Comparison of ENCODE assay signal across 11 cellular contexts in genomic region chr3:80688814-80689213, GRCh38.
DNase-seq lines count a peak whose midpoint lies in the region; ATAC-seq and TF ChIP-seq lines count a peak whose summit lies in the region.
"Had no signal": no experiment of that assay in that cellular context is flagged by ENCODE, and none has a peak within 500 bp of the region (broad histone marks: within the 10 kb centered on the region; RNA-seq: fewer than 3 reads in every experiment).

No MANE protein-coding gene starts in this region.

- no peak overlapping the region for H2AFZ ChIP-seq in IMR-90 (replicated peaks; ENCODE audit: low read length, poor library complexity)

- H2BK5ac ChIP-seq in IMR-90 (ENCODE audit: low read depth, low read length, poor library complexity, severe bottlenecking): no peak overlapping the region

- H4K5ac ChIP-seq in IMR-90 (ENCODE audit: low read depth, low read length): no peak overlapping the region

- H3K27ac ChIP-seq in AG04450 (ENCODE audit: low read depth, low read length) (no peak overlapping the region), IMR-90 (ENCODE audit: insufficient read depth, low read length) (no peak overlapping the region)
- H3K27ac ChIP-seq: prostate gland had no signal

- no peak overlapping the region for H3K23ac ChIP-seq in IMR-90 (ENCODE audit: low read depth, low read length)

- H4K20me1 ChIP-seq in IMR-90 (ENCODE audit: insufficient read depth, low read length): no peaks in the 10 kb centered on the region

- POLR2A ChIA-PET in AG04450 (lab: Yijun Ruan, JAX) (no interaction called here), IMR-90 (lab: Charles Lee; ENCODE audit: unreplicated experiment) (no interaction called here)

- no CpG with 5 or more reads among the region's 2 CpGs for WGBS in IMR-90 (ENCODE audit: extremely low coverage in 2 of 2, insufficient read length in 1 of 2), 2 experiments

- TF ChIP-seq CTCF in AG04450 (IDR thresholded peaks at IDR 0.05; ENCODE audit: low read depth, low read length) (peak; percentile 27; the same call in 1 of the 2 replicates), IMR-90 (conservative IDR thresholded peaks at IDR 0.05; ENCODE audit: low read depth, low read length) (0 out of 2 replicates have a peak, but pooled peaks have one; percentile 24)

- no peak; the same call in 1 of the 2 replicates for TF ChIP-seq RAD21 in IMR-90 (IDR thresholded peaks at IDR 0.05; ENCODE audit: low read length)

- ATAC-seq in IMR-90 (ENCODE audit: low read depth) (no peak), HG02981 (IDR thresholded peaks at IDR 0.05; ENCODE audit: unreplicated experiment) (no peak), HG03196 (IDR thresholded peaks at IDR 0.05; ENCODE audit: unreplicated experiment) (no peak), HG03457 (IDR thresholded peaks at IDR 0.05; ENCODE audit: unreplicated experiment) (no peak)

- no peak overlapping the region for H3K14ac ChIP-seq in IMR-90 (replicated peaks; ENCODE audit: low read depth, low read length)

- no peaks in the 10 kb centered on the region for H3K9me3 ChIP-seq in AG04450 (ENCODE audit: control insufficient read depth, insufficient read depth, low read length)
- no peaks in the 10 kb centered on the region for H3K9me3 ChIP-seq in IMR-90 (ENCODE audit: control insufficient read depth, insufficient read depth, low read length)
- H3K9me3 ChIP-seq: prostate gland had no signal

- H3K4me1 ChIP-seq in IMR-90 (ENCODE audit: control insufficient read depth, insufficient read depth, low read length): no peaks in the 10 kb centered on the region
- H3K4me1 ChIP-seq: prostate gland had no signal

- no peak overlapping the region for H3K9ac ChIP-seq in IMR-90 (ENCODE audit: low read depth, low read length)

- H3K18ac ChIP-seq in IMR-90 (ENCODE audit: low read depth, low read length): no peak overlapping the region

- no peak overlapping the region for H4K8ac ChIP-seq in IMR-90 (ENCODE audit: low read depth in 2 of 2, low read length in 2 of 2)

- H2AK9ac ChIP-seq in IMR-90 (replicated peaks; ENCODE audit: low read depth, low read length, poor library complexity): no peak overlapping the region

- no peaks in the 10 kb centered on the region for H3K36me3 ChIP-seq in IMR-90 (ENCODE audit: control insufficient read depth, insufficient read depth, low read length)
- H3K36me3 ChIP-seq: prostate gland had no signal

- H2BK20ac ChIP-seq in IMR-90 (ENCODE audit: low read depth, low read length): no peak overlapping the region

- DNase-seq in AG04450 (ENCODE audit: low read depth, low spot score) (no peak), IMR-90 (no peak), SW480 (ENCODE audit: low spot score) (peak; percentile 9), iris pigment epithelial cell (ENCODE audit: low read depth) (peak; percentile 57), amniotic stem cell (lab: John Stamatoyannopoulos, UW) (no peak)
- DNase-seq: activated CD4-positive, alpha-beta T cell treated with anti-CD3 and anti-CD28 coated beads, Interleukin-2, amount 50 U/mL, for 48 hours; stimulated activated naive CD4-positive, alpha-beta T cell had no signal

- H3K27me3 ChIP-seq in AG04450 (ENCODE audit: control insufficient read depth, insufficient read depth, low read length) (no peaks in the 10 kb centered on the region), IMR-90 (ENCODE audit: control insufficient read depth, insufficient read depth, low read length) (no peaks in the 10 kb centered on the region)

- H2BK120ac ChIP-seq in IMR-90 (ENCODE audit: low read depth, low read length): no peak overlapping the region

- no peak overlapping the region for H3K4ac ChIP-seq in IMR-90 (ENCODE audit: low read depth, low read length)

- dilution Hi-C loops in IMR-90 (cut with HindIII; ENCODE audit: low sequenced_read_pairs, unreplicated experiment): no loop called here

- no peak for TF ChIP-seq POLR2A in IMR-90 (IDR thresholded peaks at IDR 0.05; ENCODE audit: low read depth, low read length)

- H3K79me1 ChIP-seq in IMR-90 (ENCODE audit: low read depth in 1 of 2, low read length in 2 of 2): no peaks in the 10 kb centered on the region

- no peak overlapping the region for H3K4me2 ChIP-seq in IMR-90 (ENCODE audit: low read depth, low read length)

- intact Hi-C loops in IMR-90 (cut with micrococcal nuclease): no loop called here

- H3K9me1 ChIP-seq in IMR-90 (ENCODE audit: insufficient read depth, low read length): no peaks in the 10 kb centered on the region

- H2AK5ac ChIP-seq in IMR-90 (ENCODE audit: low read depth, low read length): no peak overlapping the region

- H3K4me3 ChIP-seq in AG04450 (ENCODE audit: low read depth, low read length) (no peak overlapping the region), IMR-90 (ENCODE audit: insufficient read depth, low read depth, low read length) (no peak overlapping the region)
- H3K4me3 ChIP-seq: prostate gland had no signal

- CTCF ChIA-PET in AG04450 (lab: Charles Lee): interaction anchor here (1.7 kb wide), 1 partner anchor 1170 kb away, joined by 6 read pairs; no protein-coding TSS in a partner anchor
- CTCF ChIA-PET in IMR-90 (lab: Yijun Ruan, JAX): no interaction called here

- H3K56ac ChIP-seq in IMR-90 (ENCODE audit: extremely low read depth, insufficient read depth, low read length): no peak overlapping the region

- in situ Hi-C loops in IMR-90 (cut with MboI; ENCODE audit: low sequenced_read_pairs): no loop called here

- H2BK15ac ChIP-seq in IMR-90 (ENCODE audit: low read depth, low read length): no peak overlapping the region

- H4K91ac ChIP-seq in IMR-90 (ENCODE audit: insufficient read depth, low read depth, low read length): no peak overlapping the region

- no TSS peak for BruUV-seq in IMR-90 (replicated peaks; lab: Mats Ljungman, UMichigan)

TF ChIP-seq in IMR-90, 13 proteins besides CTCF, POLR2A, EP300 and RAD21:
- TF ChIP-seq BHLHE40 (IDR thresholded peaks at IDR 0.05; ENCODE audit: low read depth, low read length): no peak
- TF ChIP-seq, protein P1, sequence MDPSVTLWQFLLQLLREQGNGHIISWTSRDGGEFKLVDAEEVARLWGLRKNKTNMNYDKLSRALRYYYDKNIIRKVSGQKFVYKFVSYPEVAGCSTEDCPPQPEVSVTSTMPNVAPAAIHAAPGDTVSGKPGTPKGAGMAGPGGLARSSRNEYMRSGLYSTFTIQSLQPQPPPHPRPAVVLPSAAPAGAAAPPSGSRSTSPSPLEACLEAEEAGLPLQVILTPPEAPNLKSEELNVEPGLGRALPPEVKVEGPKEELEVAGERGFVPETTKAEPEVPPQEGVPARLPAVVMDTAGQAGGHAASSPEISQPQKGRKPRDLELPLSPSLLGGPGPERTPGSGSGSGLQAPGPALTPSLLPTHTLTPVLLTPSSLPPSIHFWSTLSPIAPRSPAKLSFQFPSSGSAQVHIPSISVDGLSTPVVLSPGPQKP (IDR thresholded peaks at IDR 0.05; ENCODE audit: borderline replicate concordance, low read depth, low read length): no peak
- TF ChIP-seq FOS (IDR thresholded peaks at IDR 0.05; ENCODE audit: low read depth, low read length): no peak
- TF ChIP-seq NFE2L2 (IDR thresholded peaks at IDR 0.05; ENCODE audit: low read depth, low read length): no peak
- no peak for TF ChIP-seq SMC3 (IDR thresholded peaks at IDR 0.05; ENCODE audit: low read depth, low read length)
- no peak for TF ChIP-seq CEBPB (IDR thresholded peaks at IDR 0.05; ENCODE audit: low read depth, low read length)
- TF ChIP-seq RFX5 (IDR thresholded peaks at IDR 0.05; ENCODE audit: low read depth, low read length): no peak
- no peak for TF ChIP-seq MXI1 (IDR thresholded peaks at IDR 0.05; ENCODE audit: borderline replicate concordance, low read depth, low read length)
- no peak for TF ChIP-seq USF2 (IDR thresholded peaks at IDR 0.05; ENCODE audit: low read depth, low read length)
- no peak for TF ChIP-seq CHD1 (IDR thresholded peaks at IDR 0.05; ENCODE audit: low read depth, low read length)

Comparison
In these comparisons a context has a peak if more than half of its experiments do, and no peak if none do; other contexts are left out.
1. DNase-seq: peak in SW480 (single experiment) and iris pigment epithelial cell (single experiment); none in AG04450 (single experiment), IMR-90 (single experiment) and amniotic stem cell (single experiment).